ENCODE assay signal across 8 cellular contexts in genomic region chr3:42502429-42503250, GRCh38. TPM values are rescaled to one million over a fixed set of nuclear protein-coding genes. Genes with fewer than 3 reads are reported as not detected.
DNase-seq lines count a peak whose midpoint lies in the region; ATAC-seq and TF ChIP-seq lines count a peak whose summit lies in the region.

VIPR1 (plus strand) TSS chr3:42502643; CDS start chr3:42502736, 93 bp downstream.

- H3K27me3 Mint-ChIP-seq in activated CD4-positive, alpha-beta T cell treated with anti-CD3 and anti-CD28 coated beads, Interleukin-2, amount 10 ng/mL, durations not matched to agents 24 days and 14 days = peaks cover 52% of the 10 kb centered on the region

- no peak for TF ChIP-seq CTCF in lower leg skin (IDR thresholded peaks at IDR 0.05)

- intact Hi-C loops in activated CD4-positive, alpha-beta T cell treated with anti-CD3 and anti-CD28 coated beads, Interleukin-2, amount 10 ng/mL, durations not matched to agents 24 days and 14 days (cut with micrococcal nuclease) = loop anchor here (5.0 kb wide), 1 partner anchor 100 kb away; the partner anchor contains the start of gene NKTR
- intact Hi-C loops in lower leg skin (cut with DNase I; ENCODE audit: low total_unique reads) = no loop called here

- H3K27ac Mint-ChIP-seq in activated CD4-positive, alpha-beta T cell treated with anti-CD3 and anti-CD28 coated beads, Interleukin-2, amount 10 ng/mL, durations not matched to agents 24 days and 14 days = peak within 1 kb of the TSS; percentile 14

- no peaks in the 10 kb centered on the region for H3K36me3 Mint-ChIP-seq in activated CD4-positive, alpha-beta T cell treated with anti-CD3 and anti-CD28 coated beads, Interleukin-2, amount 10 ng/mL, durations not matched to agents 24 days and 14 days (ENCODE audit: low read depth)

- peak within 1 kb of the TSS; percentile 39 for H3K27ac ChIP-seq in cingulate gyrus (ENCODE audit: low read depth, low read length)

- DNase-seq in NCI-H82 (lab: John Stamatoyannopoulos, UW) (peak; percentile 80), NCI-H82 treated with DMSO at 0.1 percent for 48 hours (lab: John Stamatoyannopoulos, UW; ENCODE audit: unreplicated experiment) (no peak), NCI-H2196 treated with DMSO at 0.1 percent for 48 hours (lab: John Stamatoyannopoulos, UW; ENCODE audit: unreplicated experiment) (peak; percentile 29), lower leg skin (ENCODE audit: low spot score in 2 of 2) (peak; percentile 77 to 96)
- DNase-seq in activated CD4-positive, alpha-beta T cell treated with anti-CD3 and anti-CD28 coated beads, Interleukin-2, amount 10 ng/mL, durations not matched to agents 24 days and 14 days = peak; percentile 96
- peak; percentile 87 to 90 for DNase-seq in stimulated activated CD4-positive, alpha-beta T cell treated with anti-CD3 and anti-CD28 coated beads, Interleukin-4, amount 100 ng/mL, for 48 hours (ENCODE audit: low read depth in 2 of 2)

- TF ChIP-seq POLR2A in lower leg skin (IDR thresholded peaks at IDR 0.05) = no peak

- ATAC-seq in HG03045 (IDR thresholded peaks at IDR 0.05; ENCODE audit: unreplicated experiment) = peak; percentile 93

- H3K4me3 Mint-ChIP-seq in activated CD4-positive, alpha-beta T cell treated with anti-CD3 and anti-CD28 coated beads, Interleukin-2, amount 10 ng/mL, durations not matched to agents 24 days and 14 days = peak within 1 kb of the TSS; percentile 93

- peak within 1 kb of the TSS; percentile 27 for H3K4me3 ChIP-seq in lower leg skin (ENCODE audit: low read depth, poor library complexity, severe bottlenecking)

- 11 to 23% methylated on average over 35 of the region's 69 CpGs for WGBS in lower leg skin, 2 donors

- H3K4me1 Mint-ChIP-seq in activated CD4-positive, alpha-beta T cell treated with anti-CD3 and anti-CD28 coated beads, Interleukin-2, amount 10 ng/mL, durations not matched to agents 24 days and 14 days = peaks cover 24% of the 10 kb centered on the region

- no peaks in the 10 kb centered on the region for H3K9me3 Mint-ChIP-seq in activated CD4-positive, alpha-beta T cell treated with anti-CD3 and anti-CD28 coated beads, Interleukin-2, amount 10 ng/mL, durations not matched to agents 24 days and 14 days

RNA-seq across cellular contexts. Expression of gene VIPR1, which starts in this region (rescaled TPM):
- 0.68 and 0.80 TPM in 2 replicates for total RNA-seq in activated CD4-positive, alpha-beta T cell treated with anti-CD3 and anti-CD28 coated beads, Interleukin-2, amount 10 ng/mL, durations not matched to agents 24 days and 14 days
- total RNA-seq in lower leg skin = 100 to 1,000 TPM in 1 of 4 donors, 10 to 100 TPM in 3; 69.9 to 110 (median 70.8) TPM

Comparison
In these comparisons a context has a peak if more than half of its experiments do, and no peak if none do; other contexts are left out.
1. RNA of gene VIPR1 (total RNA-seq): 69.9 to 110 TPM in lower leg skin; 0.68 to 0.80 TPM in activated CD4-positive, alpha-beta T cell treated with anti-CD3 and anti-CD28 coated beads, Interleukin-2, amount 10 ng/mL, durations not matched to agents 24 days and 14 days; every median in the first group is over 10 times any median in the second.
2. Peak in DNase-seq in activated CD4-positive, alpha-beta T cell treated with anti-CD3 and anti-CD28 coated beads, Interleukin-2, amount 10 ng/mL, durations not matched to agents 24 days and 14 days; RNA of the gene not detected or under 1 TPM.